Comparison of ENCODE assay signal across 1 cellular context in the genomic region with DNA sequence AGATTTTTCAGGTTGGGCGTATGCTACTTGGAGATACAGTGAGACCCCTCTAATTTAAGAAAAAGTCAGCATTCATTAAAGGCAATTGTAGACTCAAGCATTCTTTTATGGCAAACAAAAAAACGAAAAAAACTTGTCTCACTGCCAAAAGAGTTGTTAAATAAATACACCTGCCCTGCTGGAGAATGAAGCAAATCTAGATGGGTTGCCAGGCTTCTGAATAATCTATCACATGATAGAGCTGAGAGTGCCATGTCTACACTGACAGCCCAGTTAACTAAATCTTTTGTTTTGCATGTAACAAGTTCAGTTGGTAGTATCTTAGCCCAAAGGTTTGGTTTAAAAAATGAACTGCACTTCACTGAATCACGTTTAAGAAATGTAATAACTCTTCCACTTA.
TF ChIP-seq lines count a peak whose summit lies in the region.

No MANE protein-coding gene starts in this region.

TF ChIP-seq in WTC11, 78 proteins besides CTCF, POLR2A, EP300 and RAD21 (continued from another document):
- no peak for TF ChIP-seq PREB (CRISPR knock-in tag; IDR thresholded peaks at IDR 0.05; ENCODE audit: borderline replicate concordance)
- TF ChIP-seq SMAD3 (CRISPR knock-in tag; IDR thresholded peaks at IDR 0.05; ENCODE audit: borderline replicate concordance), result no peak
- TF ChIP-seq, protein P1, sequence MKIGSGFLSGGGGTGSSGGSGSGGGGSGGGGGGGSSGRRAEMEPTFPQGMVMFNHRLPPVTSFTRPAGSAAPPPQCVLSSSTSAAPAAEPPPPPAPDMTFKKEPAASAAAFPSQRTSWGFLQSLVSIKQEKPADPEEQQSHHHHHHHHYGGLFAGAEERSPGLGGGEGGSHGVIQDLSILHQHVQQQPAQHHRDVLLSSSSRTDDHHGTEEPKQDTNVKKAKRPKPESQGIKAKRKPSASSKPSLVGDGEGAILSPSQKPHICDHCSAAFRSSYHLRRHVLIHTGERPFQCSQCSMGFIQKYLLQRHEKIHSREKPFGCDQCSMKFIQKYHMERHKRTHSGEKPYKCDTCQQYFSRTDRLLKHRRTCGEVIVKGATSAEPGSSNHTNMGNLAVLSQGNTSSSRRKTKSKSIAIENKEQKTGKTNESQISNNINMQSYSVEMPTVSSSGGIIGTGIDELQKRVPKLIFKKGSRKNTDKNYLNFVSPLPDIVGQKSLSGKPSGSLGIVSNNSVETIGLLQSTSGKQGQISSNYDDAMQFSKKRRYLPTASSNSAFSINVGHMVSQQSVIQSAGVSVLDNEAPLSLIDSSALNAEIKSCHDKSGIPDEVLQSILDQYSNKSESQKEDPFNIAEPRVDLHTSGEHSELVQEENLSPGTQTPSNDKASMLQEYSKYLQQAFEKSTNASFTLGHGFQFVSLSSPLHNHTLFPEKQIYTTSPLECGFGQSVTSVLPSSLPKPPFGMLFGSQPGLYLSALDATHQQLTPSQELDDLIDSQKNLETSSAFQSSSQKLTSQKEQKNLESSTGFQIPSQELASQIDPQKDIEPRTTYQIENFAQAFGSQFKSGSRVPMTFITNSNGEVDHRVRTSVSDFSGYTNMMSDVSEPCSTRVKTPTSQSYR (CRISPR knock-in tag; IDR thresholded peaks at IDR 0.05), result no peak
- TF ChIP-seq ZNF138 (CRISPR knock-in tag; conservative IDR thresholded peaks at IDR 0.05), result no peak
- no peak for TF ChIP-seq HMGA2 (CRISPR knock-in tag; IDR thresholded peaks at IDR 0.05)
